In genomic region chr11:111561801-111562325, GRCh38 we compare ENCODE assay signal across 15 cellular contexts. TPM values are rescaled to one million over a fixed set of nuclear protein-coding genes. Genes with fewer than 3 reads are reported as not detected.
DNase-seq lines count a peak whose midpoint lies in the region; ATAC-seq, FAIRE-seq and TF ChIP-seq lines count a peak whose summit lies in the region.
"Had no signal": no experiment of that assay in that cellular context is flagged by ENCODE, and none has a peak within 500 bp of the region (broad histone marks: within the 10 kb centered on the region; RNA-seq: fewer than 3 reads in every experiment).

No MANE protein-coding gene starts in this region.

- WGBS in A549 (ENCODE audit: missing lambda C conversion rate) = 22% methylated on average over 3 of the region's 3 CpGs

- peak; percentile 72 to 78 for ATAC-seq in A549
- ATAC-seq in HG02759 (IDR thresholded peaks at IDR 0.05; ENCODE audit: unreplicated experiment) = no peak
- ATAC-seq in activated naive CD4-positive, alpha-beta T cell treated with anti-CD3 and anti-CD28 coated beads, Interleukin-2, amount 50 U/mL, for 72 hours = no peak
- ATAC-seq: activated T-cell treated with anti-CD3 and anti-CD28 coated beads, Interleukin-2, amount 50 U/mL, for 4 hours; stimulated activated naive CD8-positive, alpha-beta T cell treated with anti-CD3 and anti-CD28 coated beads, Interleukin-15, amount 100 ng/mL, for 72 hours had no signal

- no peak for TF ChIP-seq EP300 in A549 (IDR thresholded peaks at IDR 0.05)

- no peaks in the 10 kb centered on the region for H3K9me3 ChIP-seq in A549
- H3K9me3 ChIP-seq in astrocyte (ENCODE audit: insufficient read depth, low read depth, low read length) = no peaks in the 10 kb centered on the region

- H3K4me1 Mint-ChIP-seq in astrocyte (ENCODE audit: low read depth, unreplicated experiment) = peaks cover 27% of the 10 kb centered on the region

- TF ChIP-seq CTCF in A549 (IDR thresholded peaks at IDR 0.05) (no peak), HFF-Myc (IDR thresholded peaks at IDR 0.05; ENCODE audit: low read depth, low read length, missing control alignments) (no peak), astrocyte (IDR thresholded peaks at IDR 0.05; ENCODE audit: insufficient read depth, low read depth, low read length) (no peak)

- H3K36me3 Mint-ChIP-seq in astrocyte (ENCODE audit: low read depth, unreplicated experiment) = peaks cover 11% of the 10 kb centered on the region
- no peaks in the 10 kb centered on the region for H3K36me3 Mint-ChIP-seq in activated naive CD4-positive, alpha-beta T cell treated with anti-CD3 and anti-CD28 coated beads, Interleukin-2, amount 50 U/mL, for 72 hours

- H3K27me3 ChIP-seq in astrocyte (ENCODE audit: insufficient read depth, low read length) = no peaks in the 10 kb centered on the region

- peak overlapping the region; percentile 55 for H3K9ac ChIP-seq in astrocyte (ENCODE audit: low read length)

- H3K4me3 Mint-ChIP-seq in astrocyte (ENCODE audit: unreplicated experiment) = peak overlapping the region; percentile 34
- H3K4me3 Mint-ChIP-seq: activated T-cell treated with anti-CD3 and anti-CD28 coated beads, Interleukin-2, amount 50 U/mL, for 4 hours; neural crest cell; stimulated activated naive CD8-positive, alpha-beta T cell treated with anti-CD3 and anti-CD28 coated beads, Interleukin-15, amount 100 ng/mL, for 72 hours had no signal

- H3K4me1 ChIP-seq in A549 (peaks cover 40% of the 10 kb centered on the region), astrocyte (ENCODE audit: insufficient read depth, low read length) (peaks cover 41% of the 10 kb centered on the region)

- H3K27me3 Mint-ChIP-seq in astrocyte (ENCODE audit: low read depth, unreplicated experiment) = no peaks in the 10 kb centered on the region
- H3K27me3 Mint-ChIP-seq: stimulated activated naive CD8-positive, alpha-beta T cell treated with anti-CD3 and anti-CD28 coated beads, Interleukin-15, amount 100 ng/mL, for 72 hours had no signal

- CTCF ChIA-PET in A549 (lab: Yijun Ruan, JAX) = interaction anchor here (0.7 to 2.7 kb wide), 3 partner anchors 19 to 216 kb away, joined by 4 to 7 read pairs (median 5); no protein-coding TSS in a partner anchor

- no peak for TF ChIP-seq POLR2A in A549 (IDR thresholded peaks at IDR 0.05; ENCODE audit: low read length)

- no peak for FAIRE-seq in A549 (lab: Jason Lieb, UNC)
- peak; percentile 85 for FAIRE-seq in astrocyte (lab: Jason Lieb, UNC)

- DNase-seq in A549 (ENCODE audit: low read depth in 1 of 2, low spot score in 1 of 2) (peak in 1 of 2 experiments; percentile 45), HFF-Myc (ENCODE audit: extremely low read depth, low read depth) (peak; percentile 73), astrocyte (ENCODE audit: low read depth) (peak; percentile 86), iris pigment epithelial cell (ENCODE audit: low read depth) (peak; percentile 89), NCI-H2196 treated with DMSO at 0.1 percent for 48 hours (lab: John Stamatoyannopoulos, UW; ENCODE audit: unreplicated experiment) (no peak)
- no peak for DNase-seq in activated naive CD4-positive, alpha-beta T cell treated with anti-CD3 and anti-CD28 coated beads, Interleukin-2, amount 50 U/mL, for 72 hours (ENCODE audit: low spot score in 2 of 2)
- no peak for DNase-seq in stimulated activated CD4-positive, alpha-beta T cell treated with anti-CD3 and anti-CD28 coated beads, Interleukin-2, amount 100 ng/mL, for 48 hours
- DNase-seq: activated T-cell treated with anti-CD3 and anti-CD28 coated beads, Interleukin-2, amount 50 U/mL, for 4 hours; NCI-H1417 treated with DMSO at 0.1 percent for 48 hours; stimulated activated naive CD8-positive, alpha-beta T cell treated with anti-CD3 and anti-CD28 coated beads, Interleukin-15, amount 100 ng/mL, for 72 hours; T-helper 9 cell had no signal

- peaks cover 14% of the 10 kb centered on the region for H3K36me3 ChIP-seq in astrocyte (ENCODE audit: insufficient read depth, low read length)

- no peaks in the 10 kb centered on the region for H3K79me2 ChIP-seq in astrocyte (ENCODE audit: insufficient read depth, low read length)

- TF ChIP-seq RAD21 in A549 (conservative IDR thresholded peaks at IDR 0.05 in 1 of 2, IDR thresholded peaks at IDR 0.05 in 1 of 2) = no peak

- peak overlapping the region; percentile 93 for H3K27ac Mint-ChIP-seq in astrocyte (ENCODE audit: unreplicated experiment)
- H3K27ac Mint-ChIP-seq in activated naive CD4-positive, alpha-beta T cell treated with anti-CD3 and anti-CD28 coated beads, Interleukin-2, amount 50 U/mL, for 72 hours = no peak overlapping the region
- H3K27ac Mint-ChIP-seq: stimulated activated naive CD8-positive, alpha-beta T cell treated with anti-CD3 and anti-CD28 coated beads, Interleukin-15, amount 100 ng/mL, for 72 hours had no signal

- POLR2A ChIA-PET in A549 (lab: Yijun Ruan, JAX) = no interaction called here

- H3K4me2 ChIP-seq in A549 (peak overlapping the region; percentile 67), astrocyte (ENCODE audit: low read length) (peak overlapping the region; percentile 57)

- H3K27ac ChIP-seq in A549 (peak overlapping the region; percentile 48 to 77), astrocyte (ENCODE audit: low read depth, low read length) (peak overlapping the region; percentile 76)
- H3K27ac ChIP-seq: coronary artery had no signal

- H3K4me3 ChIP-seq in A549 = no peak overlapping the region
- H3K4me3 ChIP-seq in HFF-Myc (replicated peaks; ENCODE audit: low read depth, low read length) = no peak overlapping the region
- no peak overlapping the region for H3K4me3 ChIP-seq in astrocyte (ENCODE audit: insufficient read depth, low read depth, low read length)
- H3K4me3 ChIP-seq: coronary artery had no signal

- H3K9me3 Mint-ChIP-seq in astrocyte (ENCODE audit: unreplicated experiment) = no peaks in the 10 kb centered on the region
- H3K9me3 Mint-ChIP-seq in activated naive CD4-positive, alpha-beta T cell treated with anti-CD3 and anti-CD28 coated beads, Interleukin-2, amount 50 U/mL, for 72 hours = no peaks in the 10 kb centered on the region
- H3K9me3 Mint-ChIP-seq: activated T-cell treated with anti-CD3 and anti-CD28 coated beads, Interleukin-2, amount 50 U/mL, for 4 hours; neural crest cell; stimulated activated naive CD8-positive, alpha-beta T cell treated with anti-CD3 and anti-CD28 coated beads, Interleukin-15, amount 100 ng/mL, for 72 hours had no signal

- no peak overlapping the region for H2AFZ ChIP-seq in astrocyte (ENCODE audit: low read depth, low read length)

- no peaks in the 10 kb centered on the region for H4K20me1 ChIP-seq in astrocyte (ENCODE audit: insufficient read depth, low read length)

TF ChIP-seq in A549, 52 proteins besides CTCF, POLR2A, EP300 and RAD21:
- no peak for TF ChIP-seq FOXS1 (CRISPR knock-in tag; IDR thresholded peaks at IDR 0.05)
- no peak for TF ChIP-seq FOSL2 (IDR thresholded peaks at IDR 0.05)
- TF ChIP-seq FOSL2 (CRISPR knock-in tag; IDR thresholded peaks at IDR 0.05) = peak; percentile 33
TF ChIP-seq in A549: peak in this region for 1.

RNA-seq across cellular contexts. Expression of gene LAYN, which starts 21.3 kb away (rescaled TPM):
- polyA plus RNA-seq in A549 (2011; rRNA removed) = 2.8 and 4.1 TPM in 2 replicates
- 5.7 and 6.3 TPM in 2 replicates for polyA plus RNA-seq in A549 (2012; cell fraction: cytosol; rRNA removed)
- polyA plus RNA-seq in A549 (2012; cell fraction: nucleus; rRNA removed) = 2.3 and 6.3 TPM in 2 replicates
- 9.0 to 12.2 TPM (median 12.0 TPM) in 3 replicates for polyA plus RNA-seq in A549 (2017; fragmentation: RNase III; extraction: RNeasy Plus Mini Kit Qiagen cat#74134 plus additional on column Dnase treatment)
- 2.3 and 4.7 TPM in 2 replicates for polyA minus RNA-seq in A549 (2011; rRNA and poly(A)+ RNA removed)
- 47.5 and 54.5 TPM in 2 replicates for total RNA-seq in astrocyte
- total RNA-seq in activated naive CD4-positive, alpha-beta T cell treated with anti-CD3 and anti-CD28 coated beads, Interleukin-2, amount 50 U/mL, for 72 hours = 1 to 10 TPM; 6.3 to 8.6 TPM

RNA-seq across cellular contexts. Expression of gene SIK2, which starts 40.4 kb away (rescaled TPM):
- polyA plus RNA-seq in A549 (2011; rRNA removed) (9.0 and 11.4 TPM in 2 replicates), A549 (2017; fragmentation: RNase III; extraction: RNeasy Plus Mini Kit Qiagen cat#74134 plus additional on column Dnase treatment) (4.5 to 5.1 TPM (median 4.7 TPM) in 3 replicates)
- polyA plus RNA-seq in A549 (2012; cell fraction: cytosol; rRNA removed) = 3.6 and 5.4 TPM in 2 replicates
- 6.7 and 7.4 TPM in 2 replicates for polyA plus RNA-seq in A549 (2012; cell fraction: nucleus; rRNA removed)
- polyA minus RNA-seq in A549 (2011; rRNA and poly(A)+ RNA removed) = 16.7 and 20.0 TPM in 2 replicates
- total RNA-seq in astrocyte = 14.3 and 15.0 TPM in 2 replicates
- total RNA-seq in activated naive CD4-positive, alpha-beta T cell treated with anti-CD3 and anti-CD28 coated beads, Interleukin-2, amount 50 U/mL, for 72 hours = 1 to 10 TPM; 2.9 to 6.1 TPM

RNA-seq across cellular contexts. Expression of gene HOATZ, which starts 47.3 kb away (rescaled TPM):
- not detected in 2 replicates for polyA plus RNA-seq in A549 (2011; rRNA removed)
- not detected in 2 replicates for polyA plus RNA-seq in A549 (2012; cell fraction: cytosol; rRNA removed)
- polyA plus RNA-seq in A549 (2012; cell fraction: nucleus; rRNA removed) = not detected in 2 replicates
- not detected in 3 replicates for polyA plus RNA-seq in A549 (2017; fragmentation: RNase III; extraction: RNeasy Plus Mini Kit Qiagen cat#74134 plus additional on column Dnase treatment)
- not detected in 2 replicates for polyA minus RNA-seq in A549 (2011; rRNA and poly(A)+ RNA removed)
- total RNA-seq in astrocyte = 0.43 TPM in 2 replicates
- not detected for total RNA-seq in activated naive CD4-positive, alpha-beta T cell treated with anti-CD3 and anti-CD28 coated beads, Interleukin-2, amount 50 U/mL, for 72 hours
- total RNA-seq: activated T-cell treated with anti-CD3 and anti-CD28 coated beads, Interleukin-2, amount 50 U/mL, for 4 hours; neural crest cell had no signal

RNA-seq across cellular contexts. Expression of gene BTG4, which starts 49.7 kb away (rescaled TPM):
- polyA plus RNA-seq in A549 (2011; rRNA removed) (0.32 and 0.36 TPM in 2 replicates), A549 (2017; fragmentation: RNase III; extraction: RNeasy Plus Mini Kit Qiagen cat#74134 plus additional on column Dnase treatment) (0.23 to 0.38 TPM (median 0.34 TPM) in 3 replicates)
- 0.04 TPM in 1 of 2 replicates, not detected in the other for polyA plus RNA-seq in A549 (2012; cell fraction: cytosol; rRNA removed)
- 0.10 TPM in 1 of 2 replicates, not detected in the other for polyA plus RNA-seq in A549 (2012; cell fraction: nucleus; rRNA removed)
- polyA minus RNA-seq in A549 (2011; rRNA and poly(A)+ RNA removed) = 0.29 TPM in 1 of 2 replicates, not detected in the other
- 0.50 and 0.55 TPM in 2 replicates for total RNA-seq in astrocyte
- total RNA-seq in activated naive CD4-positive, alpha-beta T cell treated with anti-CD3 and anti-CD28 coated beads, Interleukin-2, amount 50 U/mL, for 72 hours = under 1 TPM in 1 of 2 donors, not detected in 1; 0.23 TPM
- total RNA-seq: A673, neural crest cell had no signal

Comparison
In these comparisons a context has a peak if more than half of its experiments do, and no peak if none do; other contexts are left out.
1. ATAC-seq: peak in A549 (2 of 2); none in HG02759 (single experiment) and activated naive CD4-positive, alpha-beta T cell treated with anti-CD3 and anti-CD28 coated beads, Interleukin-2, amount 50 U/mL, for 72 hours (0 of 2).
2. DNase-seq: peak in HFF-Myc (single experiment), astrocyte (single experiment) and iris pigment epithelial cell (single experiment); none in NCI-H2196 treated with DMSO at 0.1 percent for 48 hours (single experiment), activated naive CD4-positive, alpha-beta T cell treated with anti-CD3 and anti-CD28 coated beads, Interleukin-2, amount 50 U/mL, for 72 hours (0 of 2) and stimulated activated CD4-positive, alpha-beta T cell treated with anti-CD3 and anti-CD28 coated beads, Interleukin-2, amount 100 ng/mL, for 48 hours (0 of 2).